Comparison of ENCODE assay signal across 14 cellular contexts in genomic region chr1:39151267-39151666, GRCh38. TPM values are rescaled to one million over a fixed set of nuclear protein-coding genes. Genes with fewer than 3 reads are reported as not detected.
DNase-seq lines count a peak whose midpoint lies in the region; TF ChIP-seq lines count a peak whose summit lies in the region.
"Had no signal": no experiment of that assay in that cellular context is flagged by ENCODE, and none has a peak within 500 bp of the region (broad histone marks: within the 10 kb centered on the region; RNA-seq: fewer than 3 reads in every experiment).

No MANE protein-coding gene starts in this region.

- H3F3A ChIP-seq in MM.1S (ENCODE audit: insufficient read depth, low read length): peaks cover 4% of the 10 kb centered on the region; the same call in 1 of the 2 replicates

- H3K4me3 ChIP-seq in BLaER1 treated with 17β-estradiol and CSF1 and Interleukin-3, amounts not matched to agents 10 nM and 100 nM: peak overlapping the region in 1 of 10 experiments; percentile 13; a peak in 2 of 20 replicates
- H3K4me3 ChIP-seq in MM.1S (ENCODE audit: low read length): peak overlapping the region; percentile 3; the same call in 1 of the 2 replicates
- no peak overlapping the region for H3K4me3 ChIP-seq in spleen
- H3K4me3 ChIP-seq: GM23248, PC-9 had no signal

- H3K9me3 ChIP-seq in BLaER1 treated with 17β-estradiol and CSF1 and Interleukin-3, amounts not matched to agents 10 nM and 100 nM (replicated peaks in 1 of 11): no peaks in the 10 kb centered on the region; a peak in 1 of 22 replicates
- H3K9me3 ChIP-seq in MM.1S (replicated peaks; ENCODE audit: insufficient read depth, low read length) (no peaks in the 10 kb centered on the region), spleen (no peaks in the 10 kb centered on the region)

- H3K36me3 Mint-ChIP-seq in glutamatergic neuron (ENCODE audit: unreplicated experiment): no peaks in the 10 kb centered on the region
- H3K36me3 Mint-ChIP-seq: CD4-positive, alpha-beta memory T cell had no signal

- peaks cover 4% of the 10 kb centered on the region for H3K9me3 Mint-ChIP-seq in glutamatergic neuron (ENCODE audit: unreplicated experiment)
- H3K9me3 Mint-ChIP-seq: CD4-positive, alpha-beta memory T cell had no signal

- no peak for TF ChIP-seq POLR2A in spleen (IDR thresholded peaks at IDR 0.05)

- H3K4me1 ChIP-seq in BLaER1 treated with 17β-estradiol and CSF1 and Interleukin-3, amounts not matched to agents 10 nM and 100 nM: peaks cover 56 to 88% (median 78%) of the 10 kb centered on the region in 10 experiments
- H3K4me1 ChIP-seq in MM.1S (ENCODE audit: low read length): peaks cover 24% of the 10 kb centered on the region
- peaks cover 5 to 62% (median 30%) of the 10 kb centered on the region in 6 donors for H3K4me1 ChIP-seq in spleen

- intact Hi-C loops in spleen (cut with DNase I; ENCODE audit: low total_unique reads): no loop called here

- DNase-seq in MM.1S (peak; percentile 55), glutamatergic neuron (no peak), spleen (no peak), NCI-H345 (lab: John Stamatoyannopoulos, UW) (no peak), HuH-7 (ENCODE audit: low spot score) (no peak), NCI-H1105 treated with DMSO at 0.1 percent for 48 hours (lab: John Stamatoyannopoulos, UW) (no peak)
- DNase-seq: CD4-positive, alpha-beta memory T cell; GM23248; NCI-H1436 treated with DMSO at 0.1 percent for 48 hours; NCI-H2081 treated with DMSO at 0.1 percent for 48 hours; NCI-H226; NCI-H69; PC-9 had no signal

- 0 out of 22 replicates have a peak overlapping the region, but pooled peaks of 1 of the 11 experiments have one; percentile 2 for H3K9ac ChIP-seq in BLaER1 treated with 17β-estradiol and CSF1 and Interleukin-3, amounts not matched to agents 10 nM and 100 nM
- no peak overlapping the region for H3K9ac ChIP-seq in MM.1S (ENCODE audit: low read length)
- H3K9ac ChIP-seq: GM23248 had no signal

- peaks cover 8% of the 10 kb centered on the region for H3K27me3 Mint-ChIP-seq in glutamatergic neuron (ENCODE audit: unreplicated experiment)

- H3K27me3 ChIP-seq in BLaER1 treated with 17β-estradiol and CSF1 and Interleukin-3, amounts not matched to agents 10 nM and 100 nM: no peaks in the 10 kb centered on the region
- H3K27me3 ChIP-seq in MM.1S (replicated peaks; ENCODE audit: insufficient read depth, low read length) (no peaks in the 10 kb centered on the region), spleen (replicated peaks in 1 of 7) (no peaks in the 10 kb centered on the region)

- TF ChIP-seq CTCF in MM.1S (IDR thresholded peaks at IDR 0.05; ENCODE audit: low read length) (no peak), glutamatergic neuron (IDR thresholded peaks at IDR 0.05; ENCODE audit: partially characterized antibody, unreplicated experiment) (no peak), spleen (IDR thresholded peaks at IDR 0.05 in 8 of 11, conservative IDR thresholded peaks at IDR 0.05 in 3 of 11) (no peak)

- H3K27ac ChIP-seq in BLaER1 treated with 17β-estradiol and CSF1 and Interleukin-3, amounts not matched to agents 10 nM and 100 nM: no peak overlapping the region; a peak in 1 of 22 replicates
- H3K27ac ChIP-seq in MM.1S (ENCODE audit: low read length) (peak overlapping the region; percentile 31; the same call in 1 of the 2 replicates), spleen (peak overlapping the region in 5 of 8 donors; percentile 7 to 43 (median 33))
- H3K27ac ChIP-seq: GM23248, PC-9 had no signal

- no peak overlapping the region for H2AFZ ChIP-seq in MM.1S (ENCODE audit: low read length)
- H2AFZ ChIP-seq: GM23248, PC-9 had no signal

- peaks cover 28% of the 10 kb centered on the region for H3K4me1 Mint-ChIP-seq in glutamatergic neuron (ENCODE audit: low read depth, unreplicated experiment)

- H3K36me3 ChIP-seq in BLaER1 treated with 17β-estradiol and CSF1 and Interleukin-3, amounts not matched to agents 10 nM and 100 nM: peaks cover 0 to 11% (median 0%) of the 10 kb centered on the region in 11 experiments; a peak in 4 of 22 replicates
- H3K36me3 ChIP-seq in MM.1S (replicated peaks; ENCODE audit: insufficient read depth, low read length) (no peaks in the 10 kb centered on the region), spleen (no peaks in the 10 kb centered on the region)

- no peak overlapping the region for H3K27ac Mint-ChIP-seq in glutamatergic neuron (ENCODE audit: unreplicated experiment)
- H3K27ac Mint-ChIP-seq: CD4-positive, alpha-beta memory T cell had no signal

- peaks cover 7 to 95% (median 40%) of the 10 kb centered on the region in 11 experiments; a peak in 16 of 22 replicates for H4K20me1 ChIP-seq in BLaER1 treated with 17β-estradiol and CSF1 and Interleukin-3, amounts not matched to agents 10 nM and 100 nM
- no peaks in the 10 kb centered on the region for H4K20me1 ChIP-seq in MM.1S (ENCODE audit: insufficient read depth, low read length)

- H3K4me3 Mint-ChIP-seq in glutamatergic neuron (ENCODE audit: unreplicated experiment): peak overlapping the region; percentile 5
- H3K4me3 Mint-ChIP-seq: CD4-positive, alpha-beta memory T cell had no signal

- no peaks in the 10 kb centered on the region for H3K79me2 ChIP-seq in MM.1S (ENCODE audit: low read length)

- H3K9me2 ChIP-seq in MM.1S (replicated peaks; ENCODE audit: insufficient read depth, low read length): no peaks in the 10 kb centered on the region

- peak overlapping the region; percentile 11 to 72 (median 59); a peak in 21 of 22 replicates for H3K4me2 ChIP-seq in BLaER1 treated with 17β-estradiol and CSF1 and Interleukin-3, amounts not matched to agents 10 nM and 100 nM
- H3K4me2 ChIP-seq in MM.1S (ENCODE audit: low read depth, low read length): peak overlapping the region; percentile 53
- H3K4me2 ChIP-seq: PC-9 had no signal

- WGBS in spleen, 5 donors: 61 to 77% (median 71%) methylated on average over 3 of the region's 3 CpGs

RNA-seq across cellular contexts. Expression of gene MACF1, which starts 53.2 kb away (rescaled TPM):
- 657 TPM for total RNA-seq in glutamatergic neuron (ENCODE audit: unreplicated experiment)
- 100 to 1,000 TPM; 363 to 641 (median 446) TPM for total RNA-seq in spleen
- 10 to 100 TPM; 50.8 to 77.9 (median 72.9) TPM for polyA plus RNA-seq in spleen

Comparison
In these comparisons a context has a peak if more than half of its experiments do, and no peak if none do; other contexts are left out.
1. H3K27ac ChIP-seq: peak in MM.1S (single experiment) and spleen (5 of 8); none in BLaER1 treated with 17β-estradiol and CSF1 and Interleukin-3, amounts not matched to agents 10 nM and 100 nM (0 of 11).